8 cellular contexts compared by ENCODE assay signal in the genomic region with DNA sequence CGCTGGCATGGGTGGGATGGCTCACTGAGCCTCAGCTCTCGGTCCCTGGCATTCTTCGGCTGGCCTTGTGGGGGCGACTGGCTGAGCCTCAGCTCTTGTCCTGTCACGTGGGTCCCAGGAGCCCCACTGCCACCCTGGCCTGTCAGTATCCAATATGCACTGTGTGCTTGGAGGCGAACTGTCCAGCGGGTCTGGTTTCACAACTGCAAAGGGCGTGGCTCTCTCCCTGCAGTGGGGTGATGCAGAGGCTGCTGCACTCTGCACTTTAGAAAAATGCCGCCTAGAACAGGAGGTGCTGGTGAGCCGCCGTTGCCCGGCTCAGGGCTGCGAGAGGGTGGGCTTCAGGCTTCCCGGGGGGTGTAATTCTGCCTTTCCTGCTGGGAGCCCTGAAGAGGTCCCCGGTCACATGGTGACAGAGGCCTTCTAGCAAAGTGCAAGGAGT. TPM values are rescaled to one million over a fixed set of nuclear protein-coding genes. Genes with fewer than 3 reads are reported as not detected.
DNase-seq lines count a peak whose midpoint lies in the region; ATAC-seq lines count a peak whose summit lies in the region.

No MANE protein-coding gene starts in this region.

- peak; percentile 43 for DNase-seq in activated T-cell treated with anti-CD3 and anti-CD28 coated beads, Interleukin-2, amount 50 U/mL, for 24 hours
- no peak for DNase-seq in activated T-cell treated with anti-CD3 and anti-CD28 coated beads, Interleukin-2, amount 50 U/mL, for 1 hour
- DNase-seq in NCI-H1694 treated with DMSO at 0.1 percent for 48 hours (lab: John Stamatoyannopoulos, UW) = peak; percentile 15
- no peak for DNase-seq in activated naive CD4-positive, alpha-beta T cell treated with anti-CD3 and anti-CD28 coated beads, Interleukin-2, amount 50 U/mL, for 72 hours (ENCODE audit: low spot score in 2 of 2)
- DNase-seq in iris pigment epithelial cell (ENCODE audit: low read depth) = peak; percentile 52
- DNase-seq in effector CD8-positive, alpha-beta T cell (lab: John Stamatoyannopoulos, UW) = no peak
- no peak for DNase-seq in inferior parietal cortex (ENCODE audit: extremely low spot score)

- peak; percentile 51 to 75 for ATAC-seq in activated naive CD4-positive, alpha-beta T cell treated with anti-CD3 and anti-CD28 coated beads, Interleukin-2, amount 50 U/mL, for 72 hours
- no peak for ATAC-seq in GM21367 (IDR thresholded peaks at IDR 0.05; ENCODE audit: unreplicated experiment)

- H3K4me3 Mint-ChIP-seq in activated T-cell treated with anti-CD3 and anti-CD28 coated beads, Interleukin-2, amount 50 U/mL, for 24 hours = no peak overlapping the region

- H3K9me3 Mint-ChIP-seq in activated T-cell treated with anti-CD3 and anti-CD28 coated beads, Interleukin-2, amount 50 U/mL, for 24 hours = no peaks in the 10 kb centered on the region
- no peaks in the 10 kb centered on the region for H3K9me3 Mint-ChIP-seq in activated naive CD4-positive, alpha-beta T cell treated with anti-CD3 and anti-CD28 coated beads, Interleukin-2, amount 50 U/mL, for 72 hours

- H3K27me3 Mint-ChIP-seq in activated T-cell treated with anti-CD3 and anti-CD28 coated beads, Interleukin-2, amount 50 U/mL, for 24 hours = peaks cover 45% of the 10 kb centered on the region

- no peaks in the 10 kb centered on the region for H3K36me3 Mint-ChIP-seq in activated T-cell treated with anti-CD3 and anti-CD28 coated beads, Interleukin-2, amount 50 U/mL, for 24 hours (ENCODE audit: low read depth)
- no peaks in the 10 kb centered on the region for H3K36me3 Mint-ChIP-seq in activated naive CD4-positive, alpha-beta T cell treated with anti-CD3 and anti-CD28 coated beads, Interleukin-2, amount 50 U/mL, for 72 hours

- peaks cover 21% of the 10 kb centered on the region for H3K4me1 Mint-ChIP-seq in activated T-cell treated with anti-CD3 and anti-CD28 coated beads, Interleukin-2, amount 50 U/mL, for 24 hours (ENCODE audit: low read depth)

- H3K27ac Mint-ChIP-seq in activated T-cell treated with anti-CD3 and anti-CD28 coated beads, Interleukin-2, amount 50 U/mL, for 24 hours = no peak overlapping the region
- no peak overlapping the region for H3K27ac Mint-ChIP-seq in activated naive CD4-positive, alpha-beta T cell treated with anti-CD3 and anti-CD28 coated beads, Interleukin-2, amount 50 U/mL, for 72 hours

RNA-seq across cellular contexts. Expression of gene TMEM255B, which starts 17.0 kb away (rescaled TPM):
- 1 to 10 TPM; 1.8 to 2.9 TPM for total RNA-seq in activated naive CD4-positive, alpha-beta T cell treated with anti-CD3 and anti-CD28 coated beads, Interleukin-2, amount 50 U/mL, for 72 hours

Comparison
In these comparisons a context has a peak if more than half of its experiments do, and no peak if none do; other contexts are left out.
1. DNase-seq: peak in activated T-cell treated with anti-CD3 and anti-CD28 coated beads, Interleukin-2, amount 50 U/mL, for 24 hours (single experiment), NCI-H1694 treated with DMSO at 0.1 percent for 48 hours (single experiment) and iris pigment epithelial cell (single experiment); none in activated T-cell treated with anti-CD3 and anti-CD28 coated beads, Interleukin-2, amount 50 U/mL, for 1 hour (single experiment), activated naive CD4-positive, alpha-beta T cell treated with anti-CD3 and anti-CD28 coated beads, Interleukin-2, amount 50 U/mL, for 72 hours (0 of 2), effector CD8-positive, alpha-beta T cell (single experiment) and inferior parietal cortex (single experiment).